Comparison of ENCODE assay signal across 11 cellular contexts in genomic region chr1:221458430-221459156, GRCh38.
A peak's percentile ranks its signal among the peaks of the same experiment; 100 is the strongest.
DNase-seq lines count a peak whose midpoint lies in the region; ATAC-seq and TF ChIP-seq lines count a peak whose summit lies in the region.
"Had no signal": no experiment of that assay in that cellular context is flagged by ENCODE, and none has a peak within 500 bp of the region (broad histone marks: within the 10 kb centered on the region; RNA-seq: fewer than 3 reads in every experiment).

No MANE protein-coding gene starts in this region.

- H3K36me3 ChIP-seq in MG63 (no peaks in the 10 kb centered on the region), mammary epithelial cell (ENCODE audit: insufficient read depth, low read length) (no peaks in the 10 kb centered on the region), lung (ENCODE audit: control insufficient read depth in 2 of 2, insufficient read depth in 2 of 2, low read length in 2 of 2) (no peaks in the 10 kb centered on the region), suprapubic skin (no peaks in the 10 kb centered on the region)

- no peak overlapping the region for H3K27ac ChIP-seq in mammary epithelial cell (ENCODE audit: insufficient read depth, low read depth, low read length)
- H3K27ac ChIP-seq in lung (ENCODE audit: low read depth in 1 of 2, low read length in 1 of 2), result no peak overlapping the region
- H3K27ac ChIP-seq in suprapubic skin, result no peak overlapping the region

- no peak for TF ChIP-seq EP300 in suprapubic skin (IDR thresholded peaks at IDR 0.05)

- no peak overlapping the region for H3K4me3 ChIP-seq in AG09309 (ENCODE audit: control insufficient read depth, low read depth, low read length)
- no peak overlapping the region for H3K4me3 ChIP-seq in MG63
- H3K4me3 ChIP-seq in mammary epithelial cell (replicated peaks in 1 of 3; ENCODE audit: insufficient read depth in 1 of 3, low read depth in 2 of 3, low read length in 3 of 3), result no peak overlapping the region
- H3K4me3 ChIP-seq in lung, result no peak overlapping the region
- no peak overlapping the region for H3K4me3 ChIP-seq in suprapubic skin

- H3K27me3 ChIP-seq in MG63, result no peaks in the 10 kb centered on the region
- no peaks in the 10 kb centered on the region for H3K27me3 ChIP-seq in mammary epithelial cell (ENCODE audit: insufficient read depth, low read length)
- H3K27me3 ChIP-seq in lung (ENCODE audit: control insufficient read depth, insufficient read depth), result no peaks in the 10 kb centered on the region
- no peaks in the 10 kb centered on the region for H3K27me3 ChIP-seq in suprapubic skin

- intact Hi-C loops in mammary epithelial cell (cut with micrococcal nuclease), result no loop called here

- DNase-seq in AG09309 (ENCODE audit: low read depth) (peak; percentile 81), MG63 (peak; percentile 1), mammary epithelial cell (peak; percentile 43), lung (ENCODE audit: low spot score) (no peak), ureter (ENCODE audit: low spot score) (no peak), suprapubic skin (ENCODE audit: low spot score in 2 of 2) (no peak)
- no peak for DNase-seq in activated CD8-positive, alpha-beta memory T cell treated with anti-CD3 and anti-CD28 coated beads, Interleukin-2, amount 50 U/mL, for 4 hours
- DNase-seq in stimulated activated CD4-positive, alpha-beta T cell treated with anti-CD3 and anti-CD28 coated beads, Interleukin-2, amount 100 ng/mL, for 24 hours, result no peak
- DNase-seq: CD4-positive, alpha-beta T cell; foreskin melanocyte; naive thymus-derived CD4-positive, alpha-beta T cell had no signal

- ATAC-seq in lung (ENCODE audit: insufficient read depth, low FRiP score), result peak; percentile 80
- ATAC-seq: naive thymus-derived CD4-positive, alpha-beta T cell had no signal

- H4K20me1 ChIP-seq in mammary epithelial cell (ENCODE audit: insufficient read depth, low read length), result no peaks in the 10 kb centered on the region

- dilution Hi-C loops in mammary epithelial cell (cut with HindIII; ENCODE audit: low sequenced_read_pairs), result no loop called here

- in situ Hi-C loops in mammary epithelial cell (cut with MboI; ENCODE audit: low sequenced_read_pairs in 2 of 2), result no loop called here

- TF ChIP-seq POLR2A in suprapubic skin (IDR thresholded peaks at IDR 0.05), result no peak

- 58% methylated on average over 5 of the region's 5 CpGs for WGBS in mammary epithelial cell (ENCODE audit: low coverage, missing lambda C conversion rate)
- 54 to 71% methylated on average over 5 of the region's 5 CpGs for WGBS in lung, 2 donors
- WGBS in suprapubic skin, result 43% methylated on average over 5 of the region's 5 CpGs

- H2AFZ ChIP-seq in mammary epithelial cell (ENCODE audit: low read depth, low read length), result peak overlapping the region; percentile 34

- H3K4me2 ChIP-seq in mammary epithelial cell (ENCODE audit: insufficient read depth, low read depth, low read length), result no peak overlapping the region

- CTCF ChIA-PET in mammary epithelial cell (lab: Charles Lee; ENCODE audit: low non-redundant PET), result no interaction called here

- H3K79me2 ChIP-seq in mammary epithelial cell (ENCODE audit: insufficient read depth, low read length), result no peaks in the 10 kb centered on the region

- no peak overlapping the region for H3K9ac ChIP-seq in mammary epithelial cell (ENCODE audit: insufficient read depth, low read length)

- BruUV-seq in mammary epithelial cell (replicated peaks; lab: Mats Ljungman, UMichigan), result no TSS peak

- no peaks in the 10 kb centered on the region for H3K9me3 ChIP-seq in MG63
- H3K9me3 ChIP-seq in mammary epithelial cell (replicated peaks; ENCODE audit: insufficient read depth, low read length), result no peaks in the 10 kb centered on the region
- no peaks in the 10 kb centered on the region for H3K9me3 ChIP-seq in lung (ENCODE audit: control insufficient read depth in 2 of 2, insufficient read depth in 1 of 2, low read length in 1 of 2)
- no peaks in the 10 kb centered on the region for H3K9me3 ChIP-seq in suprapubic skin

- H3K4me1 ChIP-seq in mammary epithelial cell (ENCODE audit: insufficient read depth, low read length) (peaks cover 12% of the 10 kb centered on the region), lung (ENCODE audit: control insufficient read depth in 2 of 2, insufficient read depth in 2 of 2, low read length in 2 of 2) (no peaks in the 10 kb centered on the region), suprapubic skin (no peaks in the 10 kb centered on the region)

- no peak for TF ChIP-seq CTCF in AG09309 (IDR thresholded peaks at IDR 0.05; ENCODE audit: control insufficient read depth, insufficient read depth, low read depth, low read length, missing control alignments)
- TF ChIP-seq CTCF in mammary epithelial cell (conservative IDR thresholded peaks at IDR 0.05 in 1 of 2, IDR thresholded peaks at IDR 0.05 in 1 of 2; ENCODE audit: extremely low read depth in 1 of 2, insufficient read depth in 1 of 2, low read depth in 1 of 2, low read length in 2 of 2), result no peak
- no peak for TF ChIP-seq CTCF in lung (IDR thresholded peaks at IDR 0.05; ENCODE audit: control extremely low read depth, extremely low read depth)
- no peak for TF ChIP-seq CTCF in suprapubic skin (IDR thresholded peaks at IDR 0.05)

Comparison
In these comparisons a context has a peak if more than half of its experiments do, and no peak if none do; other contexts are left out.
1. DNase-seq: peak in AG09309 (single experiment), MG63 (single experiment) and mammary epithelial cell (single experiment); none in lung (single experiment), ureter (single experiment), suprapubic skin (0 of 2), activated CD8-positive, alpha-beta memory T cell treated with anti-CD3 and anti-CD28 coated beads, Interleukin-2, amount 50 U/mL, for 4 hours (single experiment) and stimulated activated CD4-positive, alpha-beta T cell treated with anti-CD3 and anti-CD28 coated beads, Interleukin-2, amount 100 ng/mL, for 24 hours (0 of 2).